ENCODE assay signal across 9 cellular contexts in genomic region chr1:231395051-231395995, GRCh38. TPM values are rescaled to one million over a fixed set of nuclear protein-coding genes. Genes with fewer than 3 reads are reported as not detected.
A peak's percentile ranks its signal among the peaks of the same experiment; 100 is the strongest.
DNase-seq lines count a peak whose midpoint lies in the region; ATAC-seq, FAIRE-seq and TF ChIP-seq lines count a peak whose summit lies in the region.
"Had no signal": no experiment of that assay in that cellular context is flagged by ENCODE, and none has a peak within 500 bp of the region (broad histone marks: within the 10 kb centered on the region; RNA-seq: fewer than 3 reads in every experiment).

No MANE protein-coding gene starts in this region.

- peaks cover 7% of the 10 kb centered on the region for H3K4me1 ChIP-seq in IMR-90 (ENCODE audit: control insufficient read depth, insufficient read depth, low read length)
- H3K4me1 ChIP-seq in HepG2 (ENCODE audit: insufficient read depth, low read length) = peaks cover 77% of the 10 kb centered on the region
- H3K4me1 ChIP-seq in upper lobe of left lung = peaks cover 13 to 18% (median 17%) of the 10 kb centered on the region in 4 donors

- H3K56ac ChIP-seq in IMR-90 (ENCODE audit: extremely low read depth, insufficient read depth, low read length) = peak overlapping the region; percentile 80

- peak; percentile 43 for FAIRE-seq in HepG2 (lab: Jason Lieb, UNC)

- peaks cover 96% of the 10 kb centered on the region for H3K79me2 ChIP-seq in HepG2 (ENCODE audit: insufficient read depth, low read length)

- peak overlapping the region; percentile 45 for H2BK20ac ChIP-seq in IMR-90 (ENCODE audit: low read depth, low read length)

- intact Hi-C loops in IMR-90 (cut with micrococcal nuclease) = loop anchor here (2.0 kb wide), 1 partner anchor 25 kb away; no protein-coding TSS in a partner anchor
- intact Hi-C loops in MCF 10A (cut with micrococcal nuclease) = loop anchor here (2.0 kb wide), 1 partner anchor 25 kb away; no protein-coding TSS in a partner anchor
- intact Hi-C loops in HepG2 (cut with micrococcal nuclease; ENCODE audit: unreplicated experiment) = no loop called here

- CTCF ChIA-PET in IMR-90 (lab: Yijun Ruan, JAX) = interaction anchor here (0.6 to 0.7 kb wide), 2 partner anchors 37 to 754 kb away, joined by 3 read pairs; no protein-coding TSS in a partner anchor
- CTCF ChIA-PET in MCF 10A (lab: Yijun Ruan, JAX) = interaction anchor here (0.9 to 1.3 kb wide), 3 partner anchors 9 to 211 kb away, joined by 3 to 5 read pairs (median 3); no protein-coding TSS in a partner anchor
- CTCF ChIA-PET in HepG2 (lab: Yijun Ruan, JAX; ENCODE audit: low intra/inter-chr PET ratio, low total read pairs) = no interaction called here

- peak overlapping the region; percentile 61 for H3K4ac ChIP-seq in IMR-90 (ENCODE audit: low read depth, low read length)

- H3K4me1 Mint-ChIP-seq in MCF 10A (ENCODE audit: insufficient read depth, unreplicated experiment) = peaks cover 72% of the 10 kb centered on the region

- H3K9me1 ChIP-seq in IMR-90 (ENCODE audit: insufficient read depth, low read length) = peaks cover 11% of the 10 kb centered on the region

- no peak for TF ChIP-seq CTCF in IMR-90 (conservative IDR thresholded peaks at IDR 0.05; ENCODE audit: low read depth, low read length)
- TF ChIP-seq CTCF in MCF 10A (IDR thresholded peaks at IDR 0.05; ENCODE audit: unreplicated experiment) = no peak
- no peak for TF ChIP-seq CTCF in HepG2 (CRISPR knock-in tag; IDR thresholded peaks at IDR 0.05)
- no peak for TF ChIP-seq CTCF in upper lobe of left lung (IDR thresholded peaks at IDR 0.05)

- H2AFZ ChIP-seq in IMR-90 (replicated peaks; ENCODE audit: low read length, poor library complexity) = peak overlapping the region; percentile 55
- no peak overlapping the region for H2AFZ ChIP-seq in HepG2 (ENCODE audit: low read length)

- H3K36me3 ChIP-seq in IMR-90 (ENCODE audit: control insufficient read depth, insufficient read depth, low read length) (no peaks in the 10 kb centered on the region), HepG2 (replicated peaks in 1 of 2; ENCODE audit: control insufficient read depth in 1 of 2, insufficient read depth in 2 of 2, low read length in 2 of 2) (peaks cover 1 to 21% of the 10 kb centered on the region in 2 experiments; a peak in 4 of 5 replicates), upper lobe of left lung (no peaks in the 10 kb centered on the region)

- H4K20me1 ChIP-seq in IMR-90 (ENCODE audit: insufficient read depth, low read length) (peaks cover 41% of the 10 kb centered on the region), HepG2 (ENCODE audit: insufficient read depth, low read length) (peaks cover 75% of the 10 kb centered on the region)

- TF ChIP-seq POLR2A in IMR-90 (IDR thresholded peaks at IDR 0.05; ENCODE audit: low read depth, low read length) = peak; percentile 58; the same call in 1 of the 2 replicates
- TF ChIP-seq POLR2A in HepG2 (IDR thresholded peaks at IDR 0.05; ENCODE audit: insufficient read depth in 1 of 2, low read depth in 2 of 2, low read length in 2 of 2) = 0 out of 4 replicates have a peak, but pooled peaks of 1 of the 2 experiments have one; percentile 20
- no peak for TF ChIP-seq POLR2A in upper lobe of left lung (IDR thresholded peaks at IDR 0.05)

- peak overlapping the region; percentile 41 for H3K14ac ChIP-seq in IMR-90 (replicated peaks; ENCODE audit: low read depth, low read length)

- H3K27ac Mint-ChIP-seq in MCF 10A (ENCODE audit: low read depth, unreplicated experiment) = peak overlapping the region; percentile 79
- H3K27ac Mint-ChIP-seq: activated naive CD8-positive, alpha-beta T cell treated with anti-CD3 and anti-CD28 coated beads, Interleukin-2, amount 10 ng/mL, durations not matched to agents 7 days and 5 days had no signal

- BruUV-seq in IMR-90 (replicated peaks; lab: Mats Ljungman, UMichigan) (no TSS peak), MCF 10A (replicated peaks; lab: Mats Ljungman, UMichigan) (TSS peak; percentile 83), HepG2 (replicated peaks; lab: Mats Ljungman, UMichigan) (TSS peak; percentile 43)

- H3K4me2 ChIP-seq in IMR-90 (ENCODE audit: low read depth, low read length) (peak overlapping the region; percentile 69; the same call in 1 of the 2 replicates), HepG2 (ENCODE audit: low read depth, low read length) (peak overlapping the region; percentile 9)

- peak overlapping the region; percentile 25; the same call in 1 of the 2 replicates for H3K9ac ChIP-seq in IMR-90 (ENCODE audit: low read depth, low read length)
- 0 out of 2 replicates have a peak overlapping the region, but pooled peaks have one; percentile 6 for H3K9ac ChIP-seq in HepG2 (ENCODE audit: insufficient read depth, low read depth, low read length)

- ATAC-seq in IMR-90 (ENCODE audit: low read depth) (peak; percentile 83), HepG2 (peak; percentile 81), upper lobe of left lung (ENCODE audit: low FRiP score in 2 of 2) (peak in 1 of 2 donors; percentile 90), GM19455 (IDR thresholded peaks at IDR 0.05; ENCODE audit: unreplicated experiment) (no peak)

- DNase-seq in IMR-90 = peak; percentile 98
- DNase-seq in MCF 10A (ENCODE audit: unreplicated experiment) = peak; percentile 88
- DNase-seq in HepG2 (ENCODE audit: low spot score) = peak; percentile 74
- DNase-seq in upper lobe of left lung = no peak
- DNase-seq in DMS79 (lab: John Stamatoyannopoulos, UW) = no peak
- no peak for DNase-seq in cortex of kidney (lab: John Stamatoyannopoulos, UW)
- DNase-seq in activated T-cell treated with anti-CD3 and anti-CD28 coated beads for 4 hours = no peak
- DNase-seq: activated naive CD8-positive, alpha-beta T cell treated with anti-CD3 and anti-CD28 coated beads, Interleukin-2, amount 10 ng/mL, durations not matched to agents 7 days and 5 days had no signal

- H2AK9ac ChIP-seq in IMR-90 (replicated peaks; ENCODE audit: low read depth, low read length, poor library complexity) = peak overlapping the region; percentile 13

- H3K79me1 ChIP-seq in IMR-90 (ENCODE audit: low read depth in 1 of 2, low read length in 2 of 2) = peaks cover 30 to 66% of the 10 kb centered on the region in 2 experiments

- peak overlapping the region; percentile 27; the same call in 1 of the 3 replicates for H2BK15ac ChIP-seq in IMR-90 (ENCODE audit: low read depth, low read length)

- in situ Hi-C loops in IMR-90 (cut with MboI; ENCODE audit: low sequenced_read_pairs) = no loop called here
- in situ Hi-C loops in HepG2 (cut with HindIII; ENCODE audit: extremely low pct_ligation_motif_present, low pct_unique_long_range_greater_than_20kb) = no loop called here

- H4K8ac ChIP-seq in IMR-90 (ENCODE audit: low read depth in 2 of 2, low read length in 2 of 2) = peak overlapping the region; percentile 6 to 86; a peak in 3 of 4 replicates

- H3K9me3 ChIP-seq in IMR-90 (ENCODE audit: control insufficient read depth, insufficient read depth, low read length) (no peaks in the 10 kb centered on the region), HepG2 (ENCODE audit: low read length) (no peaks in the 10 kb centered on the region), upper lobe of left lung (no peaks in the 10 kb centered on the region)

- H3K4me3 ChIP-seq in IMR-90 (ENCODE audit: insufficient read depth, low read depth, low read length) = peak overlapping the region; percentile 5; the same call in 1 of the 2 replicates
- no peak overlapping the region for H3K4me3 ChIP-seq in HepG2 (replicated peaks in 1 of 3; ENCODE audit: insufficient read depth in 1 of 3, low read depth in 2 of 3, low read length in 3 of 3)
- H3K4me3 ChIP-seq in upper lobe of left lung = no peak overlapping the region

- WGBS in IMR-90 (ENCODE audit: extremely low coverage in 2 of 2, insufficient read length in 1 of 2), 2 experiments = 17% methylated on average over 2 of the region's 10 CpGs; no CpG with 5 or more reads in 1 of the 2 experiments
- WGBS in HepG2 (ENCODE audit: low lambda C conversion rate) = 57% methylated on average over 10 of the region's 10 CpGs
- 53 to 63% methylated on average over 10 of the region's 10 CpGs for WGBS in upper lobe of left lung, 2 donors

- H2BK5ac ChIP-seq in IMR-90 (ENCODE audit: low read depth, low read length, poor library complexity, severe bottlenecking) = peak overlapping the region; percentile 76

- POLR2A ChIA-PET in IMR-90 (lab: Charles Lee; ENCODE audit: unreplicated experiment) = interaction anchor here (0.6 kb wide), 1 partner anchor 22 kb away, joined by 3 read pairs; no protein-coding TSS in a partner anchor
- POLR2A ChIA-PET in MCF 10A (lab: Yijun Ruan, JAX) = interaction anchor here (0.7 to 18.4 kb wide), 11 partner anchors 9 to 1088 kb away, joined by 3 to 247 read pairs (median 4); partner anchors contain the start of genes EGLN1 and TSNAX
- POLR2A ChIA-PET in HepG2 (lab: Yijun Ruan, JAX) = interaction anchor here (0.9 kb wide), 2 partner anchors 58 to 153 kb away, joined by 3 read pairs; partner anchors contain the start of genes EXOC8 and SPRTN

- no peaks in the 10 kb centered on the region for H3K9me3 Mint-ChIP-seq in MCF 10A (ENCODE audit: unreplicated experiment)
- H3K9me3 Mint-ChIP-seq: activated naive CD8-positive, alpha-beta T cell treated with anti-CD3 and anti-CD28 coated beads, Interleukin-2, amount 10 ng/mL, durations not matched to agents 7 days and 5 days had no signal

- H4K5ac ChIP-seq in IMR-90 (ENCODE audit: low read depth, low read length) = no peak overlapping the region

- peak overlapping the region; percentile 50; the same call in 1 of the 2 replicates for H3K23ac ChIP-seq in IMR-90 (ENCODE audit: low read depth, low read length)

- H3K27me3 ChIP-seq in IMR-90 (ENCODE audit: control insufficient read depth, insufficient read depth, low read length) (no peaks in the 10 kb centered on the region), HepG2 (ENCODE audit: control insufficient read depth in 1 of 2, insufficient read depth in 2 of 2, low read length in 2 of 2) (no peaks in the 10 kb centered on the region), upper lobe of left lung (no peaks in the 10 kb centered on the region)

- TF ChIP-seq EP300 in HepG2 (IDR thresholded peaks at IDR 0.05; ENCODE audit: low read depth in 2 of 2, low read length in 2 of 2) (no peak; a peak in 1 of 4 replicates), HepG2 (CRISPR knock-in tag; IDR thresholded peaks at IDR 0.05; ENCODE audit: borderline replicate concordance) (no peak), upper lobe of left lung (IDR thresholded peaks at IDR 0.05) (no peak)

- peak overlapping the region; percentile 42 for H3K27ac ChIP-seq in IMR-90 (ENCODE audit: insufficient read depth, low read length)
- peak overlapping the region; percentile 44 for H3K27ac ChIP-seq in HepG2 (ENCODE audit: extremely low read length, insufficient read depth, low read length)
- peak overlapping the region in 3 of 4 donors; percentile 19 to 63 (median 20) for H3K27ac ChIP-seq in upper lobe of left lung

- peak overlapping the region; percentile 52 for H3K4me3 Mint-ChIP-seq in MCF 10A (ENCODE audit: unreplicated experiment)
- H3K4me3 Mint-ChIP-seq: activated naive CD8-positive, alpha-beta T cell treated with anti-CD3 and anti-CD28 coated beads, Interleukin-2, amount 10 ng/mL, durations not matched to agents 7 days and 5 days had no signal

- dilution Hi-C loops in IMR-90 (cut with HindIII; ENCODE audit: low sequenced_read_pairs, unreplicated experiment) = no loop called here

- peak overlapping the region; percentile 68; the same call in 1 of the 2 replicates for H3K18ac ChIP-seq in IMR-90 (ENCODE audit: low read depth, low read length)

- TF ChIP-seq RAD21 in IMR-90 (IDR thresholded peaks at IDR 0.05; ENCODE audit: low read length) (no peak), HepG2 (CRISPR knock-in tag; IDR thresholded peaks at IDR 0.05) (no peak)

- H2BK120ac ChIP-seq in IMR-90 (ENCODE audit: low read depth, low read length) = peak overlapping the region; percentile 50

- H4K91ac ChIP-seq in IMR-90 (ENCODE audit: insufficient read depth, low read depth, low read length) = peak overlapping the region; percentile 54

- H2AK5ac ChIP-seq in IMR-90 (ENCODE audit: low read depth, low read length) = no peak overlapping the region

- H3K36me3 Mint-ChIP-seq in MCF 10A (ENCODE audit: insufficient read depth, unreplicated experiment) = no peaks in the 10 kb centered on the region

- no peaks in the 10 kb centered on the region for H3K27me3 Mint-ChIP-seq in MCF 10A (ENCODE audit: insufficient read depth, unreplicated experiment)
- H3K27me3 Mint-ChIP-seq: activated naive CD8-positive, alpha-beta T cell treated with anti-CD3 and anti-CD28 coated beads, Interleukin-2, amount 10 ng/mL, durations not matched to agents 7 days and 5 days had no signal

RNA-seq across cellular contexts. Expression of gene EGLN1, which starts 26.8 kb away (rescaled TPM):
- total RNA-seq in IMR-90 (2012; rRNA removed) (26.9 and 66.4 TPM in 2 replicates), MCF 10A (2022) (67.3 and 68.8 TPM in 2 replicates), HepG2 (2016; rRNA removed; fragmentation: Illumina TruSeq; extraction: Trizol) (34.4 and 38.2 TPM in 2 replicates), upper lobe of left lung (10 to 100 TPM; 19.9 to 30.4 (median 22.8) TPM)
- polyA plus RNA-seq in IMR-90 (2012; rRNA removed) (18.1 and 25.7 TPM in 2 replicates), HepG2 (2011; rRNA removed) (34.0 and 44.1 TPM in 2 replicates)
- 5.9 and 11.1 TPM in 2 replicates for polyA plus RNA-seq in IMR-90 (2012; cell fraction: cytosol; rRNA removed)
- 7.3 and 10.0 TPM in 2 replicates for polyA plus RNA-seq in IMR-90 (2012; cell fraction: nucleus; rRNA removed; ENCODE audit: low replicate concordance)
- 5.4 and 8.9 TPM in 2 replicates for total RNA-seq in HepG2 (2016; cell fraction: cytosol; rRNA removed; fragmentation: Illumina TruSeq; extraction: Trizol; ENCODE audit: low read depth)
- total RNA-seq in HepG2 (2016; cell fraction: insoluble cytoplasmic fraction; rRNA removed; fragmentation: Illumina TruSeq; extraction: Trizol) = 35.4 and 39.1 TPM in 2 replicates
- 24.6 TPM in 2 replicates for total RNA-seq in HepG2 (2016; cell fraction: membrane; rRNA removed; fragmentation: Illumina TruSeq; extraction: Trizol)
- total RNA-seq in HepG2 (2016; cell fraction: nucleus; rRNA removed; fragmentation: Illumina TruSeq; extraction: Trizol) = 18.5 and 19.0 TPM in 2 replicates
- 14.2 and 22.5 TPM in 2 replicates for polyA plus RNA-seq in HepG2 (2011; cell fraction: cytosol; rRNA removed)
- 10.6 and 13.2 TPM in 2 replicates for polyA plus RNA-seq in HepG2 (2011; cell fraction: nucleus; rRNA removed)
- 42.4 and 51.8 TPM in 2 replicates for polyA plus RNA-seq in HepG2 (2012)
- polyA plus RNA-seq in HepG2 (2016; cell fraction: cytosol; fragmentation: Illumina TruSeq; extraction: Trizol; ENCODE audit: low read depth) = 3.9 and 5.0 TPM in 2 replicates
- 29.2 and 31.8 TPM in 2 replicates for polyA plus RNA-seq in HepG2 (2016; cell fraction: insoluble cytoplasmic fraction; fragmentation: Illumina TruSeq; extraction: Trizol; ENCODE audit: low read depth)
- polyA plus RNA-seq in HepG2 (2016; cell fraction: membrane; fragmentation: Illumina TruSeq; extraction: Trizol; ENCODE audit: low read depth) = 12.2 and 13.6 TPM in 2 replicates
- polyA plus RNA-seq in HepG2 (2016; cell fraction: nucleus; fragmentation: Illumina TruSeq; extraction: Trizol; ENCODE audit: insufficient read depth, low read depth) = 14.1 and 15.7 TPM in 2 replicates
- 10.6 and 21.6 TPM in 2 replicates for polyA minus RNA-seq in HepG2 (2011; rRNA and poly(A)+ RNA removed; ENCODE audit: low replicate concordance)
- 37.5 and 53.9 TPM in 2 replicates for polyA minus RNA-seq in HepG2 (2011; cell fraction: cytosol; rRNA and poly(A)+ RNA removed)
- 54.3 and 59.9 TPM in 2 replicates for polyA minus RNA-seq in HepG2 (2011; cell fraction: nucleus; rRNA and poly(A)+ RNA removed)

RNA-seq across cellular contexts. Expression of gene SPRTN, which starts 57.2 kb away (rescaled TPM):
- total RNA-seq in IMR-90 (2012; rRNA removed) (16.4 and 17.4 TPM in 2 replicates), MCF 10A (2022) (30.4 and 36.9 TPM in 2 replicates), HepG2 (2016; rRNA removed; fragmentation: Illumina TruSeq; extraction: Trizol) (15.2 and 17.7 TPM in 2 replicates), upper lobe of left lung (10 to 100 TPM in 4 of 6 donors, 1 to 10 TPM in 2; 8.8 to 30.9 (median 17.2) TPM)
- polyA plus RNA-seq in IMR-90 (2012; rRNA removed) (6.5 and 7.5 TPM in 2 replicates), HepG2 (2011; rRNA removed) (3.9 and 4.2 TPM in 2 replicates)
- 5.7 and 6.5 TPM in 2 replicates for polyA plus RNA-seq in IMR-90 (2012; cell fraction: cytosol; rRNA removed)
- polyA plus RNA-seq in IMR-90 (2012; cell fraction: nucleus; rRNA removed; ENCODE audit: low replicate concordance) = 5.5 and 10.2 TPM in 2 replicates
- total RNA-seq in HepG2 (2016; cell fraction: cytosol; rRNA removed; fragmentation: Illumina TruSeq; extraction: Trizol; ENCODE audit: low read depth) = 1.6 and 2.0 TPM in 2 replicates
- 15.9 and 18.4 TPM in 2 replicates for total RNA-seq in HepG2 (2016; cell fraction: insoluble cytoplasmic fraction; rRNA removed; fragmentation: Illumina TruSeq; extraction: Trizol)
- 5.3 and 5.5 TPM in 2 replicates for total RNA-seq in HepG2 (2016; cell fraction: membrane; rRNA removed; fragmentation: Illumina TruSeq; extraction: Trizol)
- 13.9 and 19.7 TPM in 2 replicates for total RNA-seq in HepG2 (2016; cell fraction: nucleus; rRNA removed; fragmentation: Illumina TruSeq; extraction: Trizol)
- 5.3 and 5.4 TPM in 2 replicates for polyA plus RNA-seq in HepG2 (2011; cell fraction: cytosol; rRNA removed)
- polyA plus RNA-seq in HepG2 (2011; cell fraction: nucleus; rRNA removed) = 4.3 and 5.4 TPM in 2 replicates
- 4.0 TPM in 2 replicates for polyA plus RNA-seq in HepG2 (2012)
- polyA plus RNA-seq in HepG2 (2016; cell fraction: cytosol; fragmentation: Illumina TruSeq; extraction: Trizol; ENCODE audit: low read depth) = 0.49 and 0.59 TPM in 2 replicates
- 17.4 and 18.3 TPM in 2 replicates for polyA plus RNA-seq in HepG2 (2016; cell fraction: insoluble cytoplasmic fraction; fragmentation: Illumina TruSeq; extraction: Trizol; ENCODE audit: low read depth)
- polyA plus RNA-seq in HepG2 (2016; cell fraction: membrane; fragmentation: Illumina TruSeq; extraction: Trizol; ENCODE audit: low read depth) = 1.9 and 2.2 TPM in 2 replicates
- 9.8 and 12.4 TPM in 2 replicates for polyA plus RNA-seq in HepG2 (2016; cell fraction: nucleus; fragmentation: Illumina TruSeq; extraction: Trizol; ENCODE audit: insufficient read depth, low read depth)
- 8.7 and 42.7 TPM in 2 replicates for polyA minus RNA-seq in HepG2 (2011; rRNA and poly(A)+ RNA removed; ENCODE audit: low replicate concordance)
- 5.3 and 9.5 TPM in 2 replicates for polyA minus RNA-seq in HepG2 (2011; cell fraction: cytosol; rRNA and poly(A)+ RNA removed)
- 23.7 and 28.6 TPM in 2 replicates for polyA minus RNA-seq in HepG2 (2011; cell fraction: nucleus; rRNA and poly(A)+ RNA removed)

RNA-seq across cellular contexts. Expression of gene EXOC8, which starts 57.7 kb away (rescaled TPM):
- total RNA-seq in IMR-90 (2012; rRNA removed) (11.5 and 15.3 TPM in 2 replicates), MCF 10A (2022) (24.0 and 28.5 TPM in 2 replicates), HepG2 (2016; rRNA removed; fragmentation: Illumina TruSeq; extraction: Trizol) (7.9 and 12.0 TPM in 2 replicates), upper lobe of left lung (10 to 100 TPM; 16.3 to 24.7 (median 17.5) TPM)
- polyA plus RNA-seq in IMR-90 (2012; rRNA removed) (2.6 and 2.7 TPM in 2 replicates), HepG2 (2011; rRNA removed) (2.1 and 2.4 TPM in 2 replicates)
- 1.5 and 1.8 TPM in 2 replicates for polyA plus RNA-seq in IMR-90 (2012; cell fraction: cytosol; rRNA removed)
- polyA plus RNA-seq in IMR-90 (2012; cell fraction: nucleus; rRNA removed; ENCODE audit: low replicate concordance) = 2.1 and 3.3 TPM in 2 replicates
- total RNA-seq in HepG2 (2016; cell fraction: cytosol; rRNA removed; fragmentation: Illumina TruSeq; extraction: Trizol; ENCODE audit: low read depth) = 0.40 and 0.71 TPM in 2 replicates
- 7.4 and 10.9 TPM in 2 replicates for total RNA-seq in HepG2 (2016; cell fraction: insoluble cytoplasmic fraction; rRNA removed; fragmentation: Illumina TruSeq; extraction: Trizol)
- 2.4 and 3.3 TPM in 2 replicates for total RNA-seq in HepG2 (2016; cell fraction: membrane; rRNA removed; fragmentation: Illumina TruSeq; extraction: Trizol)
- 6.8 and 7.1 TPM in 2 replicates for total RNA-seq in HepG2 (2016; cell fraction: nucleus; rRNA removed; fragmentation: Illumina TruSeq; extraction: Trizol)
- 1.1 and 1.6 TPM in 2 replicates for polyA plus RNA-seq in HepG2 (2011; cell fraction: cytosol; rRNA removed)
- 2.8 and 3.3 TPM in 2 replicates for polyA plus RNA-seq in HepG2 (2011; cell fraction: nucleus; rRNA removed)
- polyA plus RNA-seq in HepG2 (2012) = 3.4 TPM in 2 replicates
- 0.14 and 0.19 TPM in 2 replicates for polyA plus RNA-seq in HepG2 (2016; cell fraction: cytosol; fragmentation: Illumina TruSeq; extraction: Trizol; ENCODE audit: low read depth)
- 6.1 and 6.9 TPM in 2 replicates for polyA plus RNA-seq in HepG2 (2016; cell fraction: insoluble cytoplasmic fraction; fragmentation: Illumina TruSeq; extraction: Trizol; ENCODE audit: low read depth)
- 0.82 and 0.91 TPM in 2 replicates for polyA plus RNA-seq in HepG2 (2016; cell fraction: membrane; fragmentation: Illumina TruSeq; extraction: Trizol; ENCODE audit: low read depth)
- polyA plus RNA-seq in HepG2 (2016; cell fraction: nucleus; fragmentation: Illumina TruSeq; extraction: Trizol; ENCODE audit: insufficient read depth, low read depth) = 7.0 and 7.6 TPM in 2 replicates
- 6.2 and 13.6 TPM in 2 replicates for polyA minus RNA-seq in HepG2 (2011; rRNA and poly(A)+ RNA removed; ENCODE audit: low replicate concordance)
- polyA minus RNA-seq in HepG2 (2011; cell fraction: cytosol; rRNA and poly(A)+ RNA removed) = 5.3 and 6.2 TPM in 2 replicates
- polyA minus RNA-seq in HepG2 (2011; cell fraction: nucleus; rRNA and poly(A)+ RNA removed) = 6.1 and 6.2 TPM in 2 replicates

Comparison
In these comparisons a context has a peak if more than half of its experiments do, and no peak if none do; other contexts are left out.
1. DNase-seq: peak in IMR-90 (single experiment), MCF 10A (single experiment) and HepG2 (single experiment); none in upper lobe of left lung (0 of 2), DMS79 (single experiment), cortex of kidney (single experiment) and activated T-cell treated with anti-CD3 and anti-CD28 coated beads for 4 hours (single experiment).
2. Peak in every context shown above with its lines, with median percentiles within 50 percentile points of each other: H3K27ac ChIP-seq.